Comparison of ENCODE assay signal across 8 cellular contexts in the genomic region with DNA sequence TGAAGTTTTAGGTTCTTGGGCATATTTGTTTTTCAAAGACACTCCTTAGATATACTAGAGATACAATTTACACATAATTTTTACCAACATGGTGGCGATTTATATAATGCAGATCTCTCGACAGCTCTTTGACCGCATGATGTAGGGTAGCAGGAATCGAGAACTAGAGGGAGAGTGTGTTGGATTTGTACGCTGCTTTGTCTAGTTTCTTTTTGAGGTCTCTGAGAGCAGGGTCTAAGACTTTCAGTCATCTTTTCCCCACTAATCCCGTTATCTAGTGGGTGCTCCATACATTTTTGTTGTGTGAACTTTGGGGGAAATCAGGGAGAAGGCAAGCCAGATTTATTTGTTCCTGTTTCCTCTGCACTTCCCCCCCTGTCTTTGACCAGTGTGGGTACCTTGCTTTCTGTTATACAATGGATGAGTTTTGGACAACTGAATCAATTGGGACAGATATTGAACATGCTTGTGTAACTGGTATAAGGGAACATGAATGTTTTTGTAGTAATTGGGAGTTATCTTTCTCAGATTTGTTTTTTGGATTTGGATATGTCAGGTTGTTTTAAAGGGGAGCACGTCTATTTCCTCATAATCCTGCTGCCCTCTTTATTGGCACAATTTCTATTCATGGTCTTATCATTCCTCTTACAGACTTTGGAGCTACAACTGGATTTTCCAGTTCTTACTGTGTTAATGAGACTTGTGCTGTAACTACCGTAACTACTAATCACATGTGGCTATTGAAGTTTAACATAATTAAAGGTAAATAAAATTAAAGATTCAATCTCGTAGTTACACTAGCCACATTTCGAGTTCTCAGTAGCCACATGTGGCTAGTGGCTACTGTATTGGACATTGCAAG. TPM values are rescaled to one million over a fixed set of nuclear protein-coding genes. Genes with fewer than 3 reads are reported as not detected.
DNase-seq lines count a peak whose midpoint lies in the region; ATAC-seq, FAIRE-seq and TF ChIP-seq lines count a peak whose summit lies in the region.

No MANE protein-coding gene starts in this region.

- H3K27ac ChIP-seq in DND-41 (ENCODE audit: low read length): no peak overlapping the region
- no peak overlapping the region for H3K27ac ChIP-seq in HUES6 (ENCODE audit: low read depth, low read length)
- peak overlapping the region; percentile 80 for H3K27ac ChIP-seq in HepG2 (ENCODE audit: extremely low read length, insufficient read depth, low read length)
- H3K27ac ChIP-seq in tibial nerve: peak overlapping the region in 3 of 4 donors; percentile 93 to 97 (median 94)

- POLR2A ChIA-PET in activated naive CD8-positive, alpha-beta T cell treated with anti-CD3 and anti-CD28 coated beads, Interleukin-2, amount 10 ng/mL, durations not matched to agents 7 days and 5 days (lab: Charles Lee): interaction anchor here (0.9 to 1.1 kb wide), 2 partner anchors 135 to 230 kb away, joined by 3 read pairs; a partner anchor contains a TSS
- POLR2A ChIA-PET in HepG2 (lab: Yijun Ruan, JAX): interaction anchor here (0.6 to 1.0 kb wide), 2 partner anchors 54 to 74 kb away, joined by 3 to 4 read pairs; no protein-coding TSS in a partner anchor

- H3K9me3 ChIP-seq in DND-41 (ENCODE audit: insufficient read depth, low read length, severe bottlenecking) (no peaks in the 10 kb centered on the region), HUES6 (ENCODE audit: control insufficient read depth, insufficient read depth, low read depth, low read length) (no peaks in the 10 kb centered on the region), HepG2 (ENCODE audit: low read length) (no peaks in the 10 kb centered on the region), tibial nerve (no peaks in the 10 kb centered on the region)

- peak overlapping the region; percentile 93 for H3K27ac Mint-ChIP-seq in activated naive CD8-positive, alpha-beta T cell treated with anti-CD3 and anti-CD28 coated beads, Interleukin-2, amount 10 ng/mL, durations not matched to agents 7 days and 5 days

- TF ChIP-seq RAD21 in HepG2 (CRISPR knock-in tag; IDR thresholded peaks at IDR 0.05): no peak

- H3K9ac ChIP-seq in DND-41 (ENCODE audit: low read depth, low read length): peak overlapping the region; percentile 88
- peak overlapping the region; percentile 87 for H3K9ac ChIP-seq in HUES6 (ENCODE audit: low read length)
- peak overlapping the region; percentile 88 for H3K9ac ChIP-seq in HepG2 (ENCODE audit: insufficient read depth, low read depth, low read length)

- no peak for TF ChIP-seq CTCF in DND-41 (IDR thresholded peaks at IDR 0.05; ENCODE audit: borderline replicate concordance, extremely low read depth, low read length, poor library complexity, severe bottlenecking)
- TF ChIP-seq CTCF in HepG2 (CRISPR knock-in tag; IDR thresholded peaks at IDR 0.05): no peak
- TF ChIP-seq CTCF in tibial nerve (IDR thresholded peaks at IDR 0.05): no peak

- no TSS peak for BruUV-seq in HepG2 (replicated peaks; lab: Mats Ljungman, UMichigan)

- H3K4me2 ChIP-seq in DND-41 (ENCODE audit: insufficient read depth, low read length) (peak overlapping the region; percentile 78), HepG2 (ENCODE audit: low read depth, low read length) (peak overlapping the region; percentile 80)

- H3K36me3 Mint-ChIP-seq in activated naive CD8-positive, alpha-beta T cell treated with anti-CD3 and anti-CD28 coated beads, Interleukin-2, amount 10 ng/mL, durations not matched to agents 7 days and 5 days: peaks cover 2% of the 10 kb centered on the region

- no peaks in the 10 kb centered on the region for H3K9me3 Mint-ChIP-seq in activated naive CD8-positive, alpha-beta T cell treated with anti-CD3 and anti-CD28 coated beads, Interleukin-2, amount 10 ng/mL, durations not matched to agents 7 days and 5 days

- DNase-seq in DND-41 (no peak), HepG2 (ENCODE audit: low spot score) (no peak), tibial nerve (ENCODE audit: low spot score in 2 of 2) (no peak), NCI-H2196 treated with DMSO at 0.1 percent for 48 hours (lab: John Stamatoyannopoulos, UW; ENCODE audit: unreplicated experiment) (no peak), germinal center (ENCODE audit: low spot score) (no peak)
- DNase-seq in activated naive CD8-positive, alpha-beta T cell treated with anti-CD3 and anti-CD28 coated beads, Interleukin-2, amount 10 ng/mL, durations not matched to agents 7 days and 5 days: no peak
- no peak for DNase-seq in stimulated activated CD8-positive, alpha-beta memory T cell treated with anti-CD3 and anti-CD28 coated beads, Interleukin-4, amount 100 ng/mL, for 48 hours

- TF ChIP-seq EP300 in HepG2 (IDR thresholded peaks at IDR 0.05; ENCODE audit: low read depth in 2 of 2, low read length in 2 of 2) (no peak), HepG2 (CRISPR knock-in tag; IDR thresholded peaks at IDR 0.05; ENCODE audit: borderline replicate concordance) (no peak), tibial nerve (IDR thresholded peaks at IDR 0.05) (no peak)

- H4K20me1 ChIP-seq in DND-41 (ENCODE audit: insufficient read depth, low read length) (peaks cover 23% of the 10 kb centered on the region; the same call in 1 of the 2 replicates), HepG2 (ENCODE audit: insufficient read depth, low read length) (peaks cover 6% of the 10 kb centered on the region; the same call in 1 of the 2 replicates)

- no peaks in the 10 kb centered on the region for H3K27me3 Mint-ChIP-seq in activated naive CD8-positive, alpha-beta T cell treated with anti-CD3 and anti-CD28 coated beads, Interleukin-2, amount 10 ng/mL, durations not matched to agents 7 days and 5 days

- intact Hi-C loops in HepG2 (cut with micrococcal nuclease; ENCODE audit: unreplicated experiment): loop anchor here (1.0 to 10.0 kb wide), 4 partner anchors 134 to 484 kb away; a partner anchor contains a TSS

- CTCF ChIA-PET in HepG2 (lab: Yijun Ruan, JAX; ENCODE audit: low intra/inter-chr PET ratio, low total read pairs): no interaction called here

- TF ChIP-seq POLR2A in HepG2 (IDR thresholded peaks at IDR 0.05; ENCODE audit: insufficient read depth in 1 of 2, low read depth in 2 of 2, low read length in 2 of 2) (no peak), tibial nerve (IDR thresholded peaks at IDR 0.05) (no peak)

- H3K4me3 Mint-ChIP-seq in activated naive CD8-positive, alpha-beta T cell treated with anti-CD3 and anti-CD28 coated beads, Interleukin-2, amount 10 ng/mL, durations not matched to agents 7 days and 5 days: peak overlapping the region; percentile 94

- H3K79me2 ChIP-seq in DND-41 (ENCODE audit: insufficient read depth, low read length) (peaks cover 60% of the 10 kb centered on the region), HepG2 (ENCODE audit: insufficient read depth, low read length) (peaks cover 47% of the 10 kb centered on the region)

- H3K27me3 ChIP-seq in DND-41 (ENCODE audit: insufficient read depth, low read length, poor library complexity): no peaks in the 10 kb centered on the region
- H3K27me3 ChIP-seq in HUES6 (ENCODE audit: control insufficient read depth, insufficient read depth, low read length): no peaks in the 10 kb centered on the region
- H3K27me3 ChIP-seq in HepG2 (ENCODE audit: control insufficient read depth in 1 of 2, insufficient read depth in 2 of 2, low read length in 2 of 2): no peaks in the 10 kb centered on the region
- H3K27me3 ChIP-seq in tibial nerve: no peaks in the 10 kb centered on the region

- ATAC-seq in DND-41 (ENCODE audit: insufficient read depth, low read depth) (no peak), HepG2 (no peak)
- no peak for ATAC-seq in activated naive CD8-positive, alpha-beta T cell treated with anti-CD3 and anti-CD28 coated beads, Interleukin-2, amount 10 ng/mL, durations not matched to agents 7 days and 5 days (ENCODE audit: low read depth)

- peaks cover 35% of the 10 kb centered on the region for H3K4me1 ChIP-seq in DND-41 (ENCODE audit: insufficient read depth, low read length)
- H3K4me1 ChIP-seq in HUES6 (ENCODE audit: control insufficient read depth, insufficient read depth, low read length): peaks cover 32% of the 10 kb centered on the region
- peaks cover 26% of the 10 kb centered on the region for H3K4me1 ChIP-seq in HepG2 (ENCODE audit: insufficient read depth, low read length)
- H3K4me1 ChIP-seq in tibial nerve: peaks cover 3 to 52% (median 18%) of the 10 kb centered on the region in 4 donors

- H3K36me3 ChIP-seq in DND-41 (ENCODE audit: insufficient read depth, low read length): no peaks in the 10 kb centered on the region; the same call in 1 of the 2 replicates
- no peaks in the 10 kb centered on the region for H3K36me3 ChIP-seq in HUES6 (ENCODE audit: control insufficient read depth, insufficient read depth, low read length)
- H3K36me3 ChIP-seq in HepG2 (replicated peaks in 1 of 2; ENCODE audit: control insufficient read depth in 1 of 2, insufficient read depth in 2 of 2, low read length in 2 of 2): peaks cover 0 to 1% of the 10 kb centered on the region in 2 experiments; a peak in 1 of 5 replicates
- no peaks in the 10 kb centered on the region for H3K36me3 ChIP-seq in tibial nerve

- 41% methylated on average over 10 of the region's 10 CpGs for WGBS in HepG2 (ENCODE audit: low lambda C conversion rate)
- 31 to 36% methylated on average over 10 of the region's 10 CpGs for WGBS in tibial nerve, 2 donors

- H3K4me1 Mint-ChIP-seq in activated naive CD8-positive, alpha-beta T cell treated with anti-CD3 and anti-CD28 coated beads, Interleukin-2, amount 10 ng/mL, durations not matched to agents 7 days and 5 days: peaks cover 31% of the 10 kb centered on the region

- H3K4me3 ChIP-seq in DND-41 (ENCODE audit: low read depth in 1 of 2, low read length in 2 of 2): peak overlapping the region; percentile 49 to 72; a peak in 3 of 4 replicates
- peak overlapping the region; percentile 83 for H3K4me3 ChIP-seq in HUES6 (ENCODE audit: low read depth, low read length)
- H3K4me3 ChIP-seq in HepG2 (replicated peaks in 1 of 3; ENCODE audit: insufficient read depth in 1 of 3, low read depth in 2 of 3, low read length in 3 of 3): peak overlapping the region; percentile 61 to 96 (median 91); a peak in 5 of 6 replicates
- H3K4me3 ChIP-seq in tibial nerve: peak overlapping the region; percentile 76 to 89 (median 82)

- H2AFZ ChIP-seq in DND-41 (ENCODE audit: low read depth, low read length) (no peak overlapping the region), HepG2 (ENCODE audit: low read length) (no peak overlapping the region)

- FAIRE-seq in HepG2 (lab: Jason Lieb, UNC): peak; percentile 26

- in situ Hi-C loops in HepG2 (cut with HindIII; ENCODE audit: extremely low pct_ligation_motif_present, low pct_unique_long_range_greater_than_20kb): loop anchor here (5.0 kb wide), 1 partner anchor 229 kb away; no protein-coding TSS in a partner anchor

RNA-seq across cellular contexts. Expression of a gene that starts 1.7 kb away (rescaled TPM):
- 10 to 100 TPM in 1 of 2 experiments, 1 to 10 TPM in 1; 9.9 to 10.5 TPM for total RNA-seq in activated naive CD8-positive, alpha-beta T cell treated with anti-CD3 and anti-CD28 coated beads, Interleukin-2, amount 10 ng/mL, durations not matched to agents 7 days and 5 days
- 13.1 and 14.5 TPM in 2 replicates for total RNA-seq in HepG2 (2016; rRNA removed; fragmentation: Illumina TruSeq; extraction: Trizol)
- 14.6 and 14.8 TPM in 2 replicates for total RNA-seq in HepG2 (2016; cell fraction: cytosol; rRNA removed; fragmentation: Illumina TruSeq; extraction: Trizol; ENCODE audit: low read depth)
- 12.6 and 14.3 TPM in 2 replicates for total RNA-seq in HepG2 (2016; cell fraction: insoluble cytoplasmic fraction; rRNA removed; fragmentation: Illumina TruSeq; extraction: Trizol)
- 16.4 and 17.5 TPM in 2 replicates for total RNA-seq in HepG2 (2016; cell fraction: membrane; rRNA removed; fragmentation: Illumina TruSeq; extraction: Trizol)
- 5.5 and 6.1 TPM in 2 replicates for total RNA-seq in HepG2 (2016; cell fraction: nucleus; rRNA removed; fragmentation: Illumina TruSeq; extraction: Trizol)
- polyA plus RNA-seq in HepG2 (2011; rRNA removed): 3.4 and 4.5 TPM in 2 replicates
- 2.4 and 3.4 TPM in 2 replicates for polyA plus RNA-seq in HepG2 (2011; cell fraction: cytosol; rRNA removed)
- 0.63 and 1.1 TPM in 2 replicates for polyA plus RNA-seq in HepG2 (2011; cell fraction: nucleus; rRNA removed)
- polyA plus RNA-seq in HepG2 (2012): 6.8 and 7.0 TPM in 2 replicates
- 18.5 and 18.8 TPM in 2 replicates for polyA plus RNA-seq in HepG2 (2016; cell fraction: cytosol; fragmentation: Illumina TruSeq; extraction: Trizol; ENCODE audit: low read depth)
- 15.6 and 17.9 TPM in 2 replicates for polyA plus RNA-seq in HepG2 (2016; cell fraction: insoluble cytoplasmic fraction; fragmentation: Illumina TruSeq; extraction: Trizol; ENCODE audit: low read depth)
- 15.9 and 16.3 TPM in 2 replicates for polyA plus RNA-seq in HepG2 (2016; cell fraction: membrane; fragmentation: Illumina TruSeq; extraction: Trizol; ENCODE audit: low read depth)
- 8.7 and 9.1 TPM in 2 replicates for polyA plus RNA-seq in HepG2 (2016; cell fraction: nucleus; fragmentation: Illumina TruSeq; extraction: Trizol; ENCODE audit: insufficient read depth, low read depth)
- 1.1 and 2.3 TPM in 2 replicates for polyA minus RNA-seq in HepG2 (2011; rRNA and poly(A)+ RNA removed; ENCODE audit: low replicate concordance)
- polyA minus RNA-seq in HepG2 (2011; cell fraction: cytosol; rRNA and poly(A)+ RNA removed): 1.8 and 2.5 TPM in 2 replicates
- polyA minus RNA-seq in HepG2 (2011; cell fraction: nucleus; rRNA and poly(A)+ RNA removed): 2.0 and 2.2 TPM in 2 replicates
- 10 to 100 TPM; 13.9 to 19.9 (median 16.6) TPM for total RNA-seq in tibial nerve

Comparison
In these comparisons a context has a peak if more than half of its experiments do, and no peak if none do; other contexts are left out.
1. H3K27ac ChIP-seq: peak in HepG2 (single experiment) and tibial nerve (3 of 4); none in DND-41 (single experiment) and HUES6 (single experiment).
2. Peak in every context shown above with its lines, with median percentiles within 50 percentile points of each other: H3K4me3 ChIP-seq and H3K9ac ChIP-seq.